ENCODE assay signal across 10 cellular contexts in genomic region chr16:2295056-2295798, GRCh38. TPM values are rescaled to one million over a fixed set of nuclear protein-coding genes. Genes with fewer than 3 reads are reported as not detected.
A peak's percentile ranks its signal among the peaks of the same experiment; 100 is the strongest.
DNase-seq lines count a peak whose midpoint lies in the region; ATAC-seq and TF ChIP-seq lines count a peak whose summit lies in the region.
"Had no signal": no experiment of that assay in that cellular context is flagged by ENCODE, and none has a peak within 500 bp of the region (broad histone marks: within the 10 kb centered on the region; RNA-seq: fewer than 3 reads in every experiment).

No MANE protein-coding gene starts in this region.

- H3K36me3 ChIP-seq in spleen (peaks cover 0 to 32% (median 5%) of the 10 kb centered on the region in 6 donors), transverse colon (no peaks in the 10 kb centered on the region)

- ATAC-seq in GM21390 (IDR thresholded peaks at IDR 0.05; ENCODE audit: unreplicated experiment) = peak; percentile 55
- no peak for ATAC-seq in HG02610 (IDR thresholded peaks at IDR 0.05; ENCODE audit: unreplicated experiment)
- ATAC-seq: heart right ventricle, Right ventricle myocardium inferior had no signal

- DNase-seq in NB4 (ENCODE audit: low read depth) = peak; percentile 67
- DNase-seq in spleen = peak; percentile 70
- DNase-seq in transverse colon = no peak
- DNase-seq: activated CD4-positive, alpha-beta T cell treated with anti-CD3 and anti-CD28 coated beads for 4 hours; effector memory CD4-positive, alpha-beta T cell; heart right ventricle; NCI-H2081 had no signal

- H3K27ac ChIP-seq in spleen (no peak overlapping the region), transverse colon (no peak overlapping the region)
- H3K27ac ChIP-seq: heart right ventricle had no signal

- no peaks in the 10 kb centered on the region for H3K27me3 ChIP-seq in spleen (replicated peaks in 1 of 7)
- H3K27me3 ChIP-seq in transverse colon = no peaks in the 10 kb centered on the region
- H3K27me3 ChIP-seq: heart right ventricle had no signal

- in situ Hi-C loops in transverse colon (cut with MboI; ENCODE audit: low pct_ligation_motif_present in 1 of 4, low pct_unique_long_range_greater_than_20kb in 1 of 4, low sequenced_read_pairs in 3 of 4) = no loop called here

- TF ChIP-seq CTCF in NB4 (IDR thresholded peaks at IDR 0.05; ENCODE audit: low read depth, low read length) (no peak), spleen (IDR thresholded peaks at IDR 0.05 in 8 of 11, conservative IDR thresholded peaks at IDR 0.05 in 3 of 11) (no peak), transverse colon (IDR thresholded peaks at IDR 0.05) (no peak)

- 84 to 94% (median 87%) methylated on average over 12 to 21 of the region's 21 CpGs for WGBS in spleen, 5 donors
- 83 to 100% methylated on average over 1 to 19 of the region's 21 CpGs for WGBS in transverse colon (ENCODE audit: low coverage in 1 of 2), 2 donors

- H3K4me3 ChIP-seq in NB4 (ENCODE audit: low read depth, low read length) (no peak overlapping the region), spleen (no peak overlapping the region), transverse colon (no peak overlapping the region)
- H3K4me3 ChIP-seq: heart right ventricle had no signal

- intact Hi-C loops in spleen (cut with DNase I; ENCODE audit: low total_unique reads) = no loop called here
- intact Hi-C loops in transverse colon (cut with DNase I; ENCODE audit: low total_unique reads) = no loop called here

- H3K4me1 ChIP-seq in spleen (peaks cover 0 to 14% (median 5%) of the 10 kb centered on the region in 6 donors), transverse colon (no peaks in the 10 kb centered on the region)

- TF ChIP-seq EP300 in transverse colon (IDR thresholded peaks at IDR 0.05; ENCODE audit: low read depth) = no peak

- no peak for TF ChIP-seq POLR2A in NB4 (IDR thresholded peaks at IDR 0.05; ENCODE audit: extremely low read depth, insufficient read length)
- TF ChIP-seq POLR2A in spleen (IDR thresholded peaks at IDR 0.05) = no peak
- TF ChIP-seq POLR2A in transverse colon (IDR thresholded peaks at IDR 0.05) = no peak

- H3K9me3 ChIP-seq in spleen = no peaks in the 10 kb centered on the region
- no peaks in the 10 kb centered on the region for H3K9me3 ChIP-seq in transverse colon
- H3K9me3 ChIP-seq: heart right ventricle had no signal

RNA-seq across cellular contexts. Expression of gene RNPS1, which starts 27.3 kb away (rescaled TPM):
- 100 to 1,000 TPM; 119 to 153 (median 132) TPM for total RNA-seq in spleen
- polyA plus RNA-seq in spleen = 100 to 1,000 TPM; 123 to 180 (median 125) TPM
- total RNA-seq in transverse colon = 100 to 1,000 TPM; 110 to 153 (median 126) TPM

RNA-seq across cellular contexts. Expression of gene ECI1, which starts 43.8 kb away (rescaled TPM):
- total RNA-seq in spleen (10 to 100 TPM; 20.6 to 35.2 (median 29.0) TPM), transverse colon (100 to 1,000 TPM in 2 of 4 donors, 10 to 100 TPM in 2; 24.5 to 218 (median 100) TPM)
- 10 to 100 TPM; 42.0 to 54.8 (median 51.6) TPM for polyA plus RNA-seq in spleen

RNA-seq across cellular contexts. Expression of gene ABCA3, which starts 45.3 kb away (rescaled TPM):
- 10 to 100 TPM in 1 of 7 donors, 1 to 10 TPM in 6; 6.5 to 12.6 (median 7.3) TPM for total RNA-seq in spleen
- 1 to 10 TPM; 2.5 to 5.5 (median 2.5) TPM for polyA plus RNA-seq in spleen
- 1 to 10 TPM; 3.4 to 8.6 (median 3.7) TPM for total RNA-seq in transverse colon

RNA-seq across cellular contexts. Expression of gene DNASE1L2, which starts 59.0 kb away (rescaled TPM):
- total RNA-seq in spleen (1 to 10 TPM in 4 of 7 donors, under 1 TPM in 3; 0.72 to 1.7 (median 1.3) TPM), transverse colon (1 to 10 TPM in 1 of 4 donors, under 1 TPM in 2, not detected in 1; 0.55 to 3.0 (median 0.64) TPM)
- 1 to 10 TPM in 2 of 3 donors, under 1 TPM in 1; 0.59 to 2.2 (median 1.2) TPM for polyA plus RNA-seq in spleen
